Comparison of ENCODE assay signal across 22 cellular contexts in genomic region chr2:106181064-106181463, GRCh38.
"Had no signal": no experiment of that assay in that cellular context is flagged by ENCODE, and none has a peak within 500 bp of the region (broad histone marks: within the 10 kb centered on the region; RNA-seq: fewer than 3 reads in every experiment).

No MANE protein-coding gene starts in this region.

- H3K9ac ChIP-seq: neural progenitor cell, parathyroid adenoma had no signal

- H3K27me3 Mint-ChIP-seq: memory B cell; naive B cell; progenitor cell of endocrine pancreas; stimulated activated naive B cell treated with anti-CD40 and anti-IgM and Interleukin-4, amounts not matched to agents 10 μg/mL and 1 μg/mL and 100 μg/mL, for 72 hours; stimulated activated naive CD8-positive, alpha-beta T cell treated with anti-CD3 and anti-CD28 coated beads, Interleukin-15, Interleukin-2, amounts not matched to agents 100 ng/mL and 50 ng/mL, for 24 hours had no signal

- H3K27ac ChIP-seq: dorsolateral prefrontal cortex, neural progenitor cell, parathyroid adenoma, thoracic aorta, tibial nerve, upper lobe of left lung had no signal

- H3K27ac Mint-ChIP-seq: memory B cell; mesothelial cell of epicardium; neural progenitor cell; progenitor cell of endocrine pancreas; stimulated activated naive B cell treated with anti-CD40 and anti-IgM and Interleukin-4, amounts not matched to agents 10 μg/mL and 1 μg/mL and 100 μg/mL, for 72 hours; stimulated activated naive CD8-positive, alpha-beta T cell treated with anti-CD3 and anti-CD28 coated beads, Interleukin-15, Interleukin-2, amounts not matched to agents 100 ng/mL and 50 ng/mL, for 24 hours had no signal

- H3K4me2 ChIP-seq: neural progenitor cell had no signal

- H3K36me3 ChIP-seq: neural progenitor cell, thoracic aorta, tibial nerve, upper lobe of left lung had no signal

- DNase-seq: dorsolateral prefrontal cortex; effector CD4-positive, alpha-beta T cell; kidney; mucosa of descending colon; naive B cell; stimulated activated naive B cell treated with anti-CD40 and anti-IgM and Interleukin-4, amounts not matched to agents 10 μg/mL and 1 μg/mL and 100 μg/mL, for 72 hours; upper lobe of left lung had no signal

- H3K27me3 ChIP-seq: dorsolateral prefrontal cortex, neural progenitor cell, tibial nerve, upper lobe of left lung had no signal

- ATAC-seq: left lobe of liver; mucosa of descending colon; sciatic nerve; stimulated activated naive B cell treated with anti-CD40 and anti-IgM and Interleukin-4, amounts not matched to agents 10 μg/mL and 1 μg/mL and 100 μg/mL, for 72 hours had no signal

- H3K9me3 ChIP-seq: mucosa of descending colon, thoracic aorta, tibial nerve, upper lobe of left lung had no signal

- H3K9me3 Mint-ChIP-seq: memory B cell; naive B cell; nephron; stimulated activated naive B cell treated with anti-CD40 and anti-IgM and Interleukin-4, amounts not matched to agents 10 μg/mL and 1 μg/mL and 100 μg/mL, for 72 hours; stimulated activated naive CD8-positive, alpha-beta T cell treated with anti-CD3 and anti-CD28 coated beads, Interleukin-15, Interleukin-2, amounts not matched to agents 100 ng/mL and 50 ng/mL, for 24 hours had no signal

- H2AFZ ChIP-seq: neural progenitor cell, parathyroid adenoma had no signal

- H3K4me3 Mint-ChIP-seq: memory B cell; mesothelial cell of epicardium; nephron; neural progenitor cell; stimulated activated naive B cell treated with anti-CD40 and anti-IgM and Interleukin-4, amounts not matched to agents 10 μg/mL and 1 μg/mL and 100 μg/mL, for 72 hours; stimulated activated naive CD8-positive, alpha-beta T cell treated with anti-CD3 and anti-CD28 coated beads, Interleukin-15, Interleukin-2, amounts not matched to agents 100 ng/mL and 50 ng/mL, for 24 hours had no signal

- H3K4me3 ChIP-seq: dorsolateral prefrontal cortex, lung, mucosa of descending colon, neural progenitor cell, thoracic aorta, tibial nerve, upper lobe of left lung had no signal

- FAIRE-seq: colon, frontal cortex, kidney, urothelium cell line had no signal
